8 cellular contexts compared by ENCODE assay signal in the genomic region with DNA sequence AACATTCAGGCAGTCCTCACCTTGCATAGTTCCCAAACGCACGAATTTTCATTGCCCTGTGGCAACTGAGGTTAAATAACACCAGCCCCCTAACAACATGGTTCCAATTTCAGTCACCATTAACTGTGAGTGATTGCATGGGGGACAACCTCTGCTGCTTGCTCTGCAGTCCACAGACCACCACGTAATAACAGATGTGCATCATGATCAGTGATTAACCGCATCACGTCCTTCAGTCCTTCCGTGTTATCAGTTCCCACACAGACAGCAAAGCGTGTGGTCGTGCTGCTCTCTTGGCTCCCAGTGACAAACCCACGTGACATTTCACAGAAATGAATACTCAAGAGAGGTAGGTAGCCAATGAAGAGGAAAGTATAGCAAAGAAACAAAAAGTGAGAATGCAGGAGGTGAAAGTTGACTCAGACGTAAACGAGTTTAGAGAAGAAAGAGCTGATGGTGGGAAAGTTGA.
DNase-seq lines count a peak whose midpoint lies in the region; ATAC-seq and TF ChIP-seq lines count a peak whose summit lies in the region.

No MANE protein-coding gene starts in this region.

- H3K36me3 ChIP-seq in stomach = no peaks in the 10 kb centered on the region
- H3K36me3 ChIP-seq in vagina = no peaks in the 10 kb centered on the region

- no peaks in the 10 kb centered on the region for H3K36me3 Mint-ChIP-seq in activated T-cell treated with anti-CD3 and anti-CD28 coated beads, Interleukin-2, amount 50 U/mL, for 4 hours (ENCODE audit: insufficient read depth)

- intact Hi-C loops in stomach (cut with DNase I; ENCODE audit: low total_unique reads) = loop anchor here (5.0 kb wide), 1 partner anchor 558 kb away; no protein-coding TSS in a partner anchor
- intact Hi-C loops in vagina (cut with DNase I) = no loop called here

- no peaks in the 10 kb centered on the region for H3K9me3 Mint-ChIP-seq in activated T-cell treated with anti-CD3 and anti-CD28 coated beads, Interleukin-2, amount 50 U/mL, for 4 hours

- H3K4me3 Mint-ChIP-seq in activated T-cell treated with anti-CD3 and anti-CD28 coated beads, Interleukin-2, amount 50 U/mL, for 4 hours = no peak overlapping the region

- WGBS in stomach, 5 donors = 17 to 44% (median 26%) methylated on average over 11 of the region's 11 CpGs

- H3K9me3 ChIP-seq in stomach (no peaks in the 10 kb centered on the region), vagina (no peaks in the 10 kb centered on the region)

- H3K27ac ChIP-seq in stomach (peak overlapping the region; percentile 27 to 81 (median 66)), vagina (no peak overlapping the region)

- H3K4me3 ChIP-seq in stomach (no peak overlapping the region), vagina (no peak overlapping the region)

- H3K4me1 ChIP-seq in stomach (peaks cover 16 to 74% (median 59%) of the 10 kb centered on the region in 4 donors), vagina (peaks cover 20% of the 10 kb centered on the region)

- TF ChIP-seq CTCF in stomach (IDR thresholded peaks at IDR 0.05) = no peak
- no peak for TF ChIP-seq CTCF in vagina (IDR thresholded peaks at IDR 0.05)

- peak; percentile 18 to 38 (median 24) for DNase-seq in stimulated activated CD4-positive, alpha-beta T cell treated with anti-CD3 and anti-CD28 coated beads, Interleukin-12 subunit alpha, Interleukin-12 subunit beta, amount 100 ng/mL, for 48 hours (ENCODE audit: low read depth in 2 of 3, low spot score in 1 of 3)
- DNase-seq in stimulated activated CD4-positive, alpha-beta T cell treated with anti-CD3 and anti-CD28 coated beads, Interleukin-4, amount 100 ng/mL, for 4 hours = no peak
- no peak for DNase-seq in activated T-cell treated with anti-CD3 and anti-CD28 coated beads, Interleukin-2, amount 50 U/mL, for 4 hours
- DNase-seq in stomach = no peak
- DNase-seq in vagina (ENCODE audit: extremely low spot score in 2 of 2) = no peak
- DNase-seq in NCI-H1092 treated with DMSO at 0.1 percent for 48 hours (lab: John Stamatoyannopoulos, UW) = no peak
- DNase-seq in NCI-H2029 (lab: John Stamatoyannopoulos, UW) = no peak

- H3K27me3 Mint-ChIP-seq in activated T-cell treated with anti-CD3 and anti-CD28 coated beads, Interleukin-2, amount 50 U/mL, for 4 hours (ENCODE audit: low read depth) = peaks cover 1% of the 10 kb centered on the region

- TF ChIP-seq POLR2A in stomach (IDR thresholded peaks at IDR 0.05) = no peak
- no peak for TF ChIP-seq POLR2A in vagina (IDR thresholded peaks at IDR 0.05)

- peak; percentile 86 for ATAC-seq in HG02973 (IDR thresholded peaks at IDR 0.05; ENCODE audit: unreplicated experiment)
- peak; percentile 89 to 93 for ATAC-seq in activated T-cell treated with anti-CD3 and anti-CD28 coated beads, Interleukin-2, amount 50 U/mL, for 4 hours

- H3K27me3 ChIP-seq in stomach = no peaks in the 10 kb centered on the region
- no peaks in the 10 kb centered on the region for H3K27me3 ChIP-seq in vagina

- peaks cover 17% of the 10 kb centered on the region for H3K4me1 Mint-ChIP-seq in activated T-cell treated with anti-CD3 and anti-CD28 coated beads, Interleukin-2, amount 50 U/mL, for 4 hours (ENCODE audit: low read depth)

- no peak for TF ChIP-seq EP300 in stomach (IDR thresholded peaks at IDR 0.05)

Comparison
In these comparisons a context has a peak if more than half of its experiments do, and no peak if none do; other contexts are left out.
1. DNase-seq: peak in stimulated activated CD4-positive, alpha-beta T cell treated with anti-CD3 and anti-CD28 coated beads, Interleukin-12 subunit alpha, Interleukin-12 subunit beta, amount 100 ng/mL, for 48 hours (3 of 3); none in stimulated activated CD4-positive, alpha-beta T cell treated with anti-CD3 and anti-CD28 coated beads, Interleukin-4, amount 100 ng/mL, for 4 hours (0 of 2), activated T-cell treated with anti-CD3 and anti-CD28 coated beads, Interleukin-2, amount 50 U/mL, for 4 hours (single experiment), stomach (single experiment), vagina (0 of 2), NCI-H1092 treated with DMSO at 0.1 percent for 48 hours (single experiment) and NCI-H2029 (single experiment).